33 cellular contexts compared by ENCODE assay signal in the genomic region with DNA sequence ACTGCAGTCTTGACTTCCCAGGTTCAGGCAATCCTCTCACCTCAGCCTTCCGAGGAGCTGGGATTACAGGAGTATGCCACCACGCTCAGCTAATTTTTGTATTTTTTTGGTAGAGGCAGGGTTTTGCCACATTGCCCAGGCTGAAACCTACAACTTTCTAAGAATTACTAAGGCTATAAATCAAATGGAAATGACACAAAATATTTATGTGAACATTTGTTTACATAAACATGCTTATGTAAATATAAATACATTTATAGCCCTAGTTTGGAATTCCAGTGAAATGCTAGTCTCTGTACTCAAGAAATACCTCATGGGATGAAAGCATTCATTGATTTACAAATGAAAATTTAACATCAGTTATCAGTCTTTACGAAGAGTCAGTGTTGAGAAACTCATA.
"Had no signal": no experiment of that assay in that cellular context is flagged by ENCODE, and none has a peak within 500 bp of the region (broad histone marks: within the 10 kb centered on the region; RNA-seq: fewer than 3 reads in every experiment).

No MANE protein-coding gene starts in this region.

- ATAC-seq: activated CD8-positive, alpha-beta T cell treated with anti-CD3 and anti-CD28 coated beads for 36 hours; activated naive CD4-positive, alpha-beta T cell treated with anti-CD3 and anti-CD28 coated beads, Interleukin-2, amount 50 U/mL, for 72 hours; activated T-cell treated with anti-CD3 and anti-CD28 coated beads, Interleukin-2, amount 50 U/mL, for 4 hours; activated T-cell treated with anti-CD3 and anti-CD28 coated beads, Interleukin-2, amount 50 U/mL, for 72 hours; activated T-helper 17 cell treated with anti-CD3 and anti-CD28 coated beads, Interleukin-2, amount 50 U/mL, for 72 hours; body of pancreas had no signal

- H3K9me3 ChIP-seq: adrenal gland, body of pancreas, breast epithelium had no signal

- H3K36me3 ChIP-seq: breast epithelium had no signal

- H3K4me1 ChIP-seq: adrenal gland, body of pancreas, breast epithelium had no signal

- H3K27me3 ChIP-seq: adrenal gland, body of pancreas, brain microvascular endothelial cell, breast epithelium had no signal

- FAIRE-seq: astrocyte, TTC549 had no signal

- DNase-seq: activated B cell treated with CpG ODN at 0.5 μM for 24 hours; activated CD4-positive, alpha-beta memory T cell treated with anti-CD3 and anti-CD28 coated beads for 36 hours; activated CD4-positive, alpha-beta T cell treated with anti-CD3 and anti-CD28 coated beads for 4 hours; activated CD4-positive, alpha-beta T cell treated with anti-CD3 and anti-CD28 coated beads, Interleukin-2, amount 10 ng/mL, durations not matched to agents 24 days and 14 days; activated CD4-positive, alpha-beta T cell treated with anti-CD3 and anti-CD28 coated beads, Interleukin-2, amount 50 U/mL, for 1 hour; activated CD4-positive, alpha-beta T cell treated with anti-CD3 and anti-CD28 coated beads, Interleukin-2, amount 50 U/mL, for 4 hours; activated CD4-positive, CD25-positive, alpha-beta regulatory T cell treated with anti-CD3 and anti-CD28 coated beads, Interleukin-2, amount 50 U/mL, for 72 hours; activated CD8-positive, alpha-beta memory T cell treated with anti-CD3 and anti-CD28 coated beads, Interleukin-2, amount 50 U/mL, for 4 hours; activated CD8-positive, alpha-beta T cell treated with anti-CD3 and anti-CD28 coated beads for 36 hours; activated effector memory CD4-positive, alpha-beta T cell treated with anti-CD3 and anti-CD28 coated beads, Interleukin-2, amount 50 U/mL, for 16 hours; activated gamma-delta T cell treated with Interleukin-2 at 50 U/mL for 16 hours; activated naive CD4-positive, alpha-beta T cell; activated naive CD4-positive, alpha-beta T cell treated with anti-CD3 and anti-CD28 coated beads for 36 hours; activated naive CD4-positive, alpha-beta T cell treated with anti-CD3 and anti-CD28 coated beads, Interleukin-2, amount 50 U/mL, for 16 hours; activated naive CD8-positive, alpha-beta T cell treated with anti-CD3 and anti-CD28 coated beads for 36 hours; activated T-cell treated with anti-CD3 and anti-CD28 coated beads for 4 hours; activated T-cell treated with anti-CD3 and anti-CD28 coated beads, Interleukin-2, amount 50 U/mL, for 1 hour; activated T-cell treated with anti-CD3 and anti-CD28 coated beads, Interleukin-2, amount 50 U/mL, for 4 hours; activated T-cell treated with anti-CD3 and anti-CD28 coated beads, Interleukin-2, amount 50 U/mL, for 72 hours; adrenal gland; amniotic stem cell; aorta; body of pancreas; brain microvascular endothelial cell; central memory CD4-positive, alpha-beta T cell; T-helper 2 cell; T-helper 9 cell; WERI-Rb-1 had no signal

- H3K27ac ChIP-seq: adrenal gland, body of pancreas, brain microvascular endothelial cell, breast epithelium, WERI-Rb-1 had no signal

- H3K4me3 ChIP-seq: adrenal gland, body of pancreas, breast epithelium had no signal
